Comparison of ENCODE assay signal across 16 cellular contexts in the genomic region with DNA sequence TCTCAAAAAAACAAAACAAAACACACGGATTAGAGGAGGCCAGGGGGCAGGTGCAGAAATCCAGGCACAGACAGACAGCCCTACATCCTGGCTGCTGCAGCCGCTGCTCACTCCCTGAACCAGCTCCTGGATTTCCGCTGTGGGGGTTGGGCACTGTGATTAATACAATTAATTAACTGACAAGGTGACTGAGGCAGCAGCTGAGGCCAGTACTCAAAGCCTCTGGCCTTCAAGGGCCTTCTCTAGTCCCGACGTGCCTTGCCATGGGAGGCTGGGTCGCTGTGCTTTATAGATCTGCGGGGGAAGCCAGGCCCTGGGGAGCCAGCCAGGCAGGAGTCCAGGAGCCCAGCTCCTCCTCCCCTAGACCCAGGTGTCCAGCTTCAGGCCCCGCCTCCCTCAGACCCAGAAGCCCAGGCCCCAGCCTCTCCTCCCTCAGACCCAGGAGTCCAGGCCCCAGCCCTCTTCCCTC. TPM values are rescaled to one million over a fixed set of nuclear protein-coding genes. Genes with fewer than 3 reads are reported as not detected.
DNase-seq lines count a peak whose midpoint lies in the region; ATAC-seq and TF ChIP-seq lines count a peak whose summit lies in the region.
"Had no signal": no experiment of that assay in that cellular context is flagged by ENCODE, and none has a peak within 500 bp of the region (broad histone marks: within the 10 kb centered on the region; RNA-seq: fewer than 3 reads in every experiment).

No MANE protein-coding gene starts in this region.

- H4K8ac ChIP-seq in trophoblast cell (ENCODE audit: low read depth, low read length) = no peak overlapping the region

- TF ChIP-seq CTCF in GM23338 (conservative IDR thresholded peaks at IDR 0.05; ENCODE audit: low read depth in 2 of 2) (no peak), RWPE1 (conservative IDR thresholded peaks at IDR 0.05; ENCODE audit: low read depth) (no peak), right atrium auricular region (IDR thresholded peaks at IDR 0.05) (no peak)

- no peak overlapping the region for H2BK5ac ChIP-seq in trophoblast cell (ENCODE audit: low read depth, low read length, poor library complexity)

- H3K9ac ChIP-seq in trophoblast cell (ENCODE audit: low read length) = no peak overlapping the region

- POLR2A ChIA-PET in RWPE1 (lab: Yijun Ruan, JAX; ENCODE audit: low non-redundant PET) = no interaction called here

- no peak overlapping the region for H2BK12ac ChIP-seq in trophoblast cell (ENCODE audit: low read length)

- peaks cover 26% of the 10 kb centered on the region for H3K4me1 Mint-ChIP-seq in GM23338

- peaks cover 40% of the 10 kb centered on the region for H3K79me1 ChIP-seq in trophoblast cell (ENCODE audit: low read length)

- peak overlapping the region; percentile 96; the same call in 1 of the 3 replicates for H3K4me3 Mint-ChIP-seq in GM23338
- H3K4me3 Mint-ChIP-seq: activated B cell treated with CpG ODN at 0.5 μM for 24 hours had no signal

- no peak for ATAC-seq in GM23338
- ATAC-seq in GM18868 (IDR thresholded peaks at IDR 0.05; ENCODE audit: unreplicated experiment) = no peak
- ATAC-seq: PC-3 had no signal

- H3K27me3 Mint-ChIP-seq in GM23338 (ENCODE audit: insufficient read depth, low read depth, poor library complexity) = peaks cover 36% of the 10 kb centered on the region

- no peak overlapping the region for H4K12ac ChIP-seq in trophoblast cell (ENCODE audit: low read depth, low read length)

- peak overlapping the region; percentile 27 for H2AK5ac ChIP-seq in trophoblast cell (ENCODE audit: low read length)

- no CpG with 5 or more reads among the region's 8 CpGs for WGBS in trophoblast cell (ENCODE audit: extremely low coverage, insufficient coverage, insufficient read length)

- H3K36me3 Mint-ChIP-seq in GM23338 (ENCODE audit: low read depth) = peaks cover 30% of the 10 kb centered on the region

- H3K23ac ChIP-seq in trophoblast cell (ENCODE audit: low read length) = no peak overlapping the region

- H3K27ac ChIP-seq in GM23338 (ENCODE audit: low read depth) = no peak overlapping the region
- peak overlapping the region; percentile 82 for H3K27ac ChIP-seq in RWPE1
- peak overlapping the region; percentile 96 to 99 for H3K27ac ChIP-seq in right atrium auricular region
- H3K27ac ChIP-seq in trophoblast cell (ENCODE audit: low read depth, low read length) = peak overlapping the region; percentile 5

- H3K4me2 ChIP-seq in GM23338 = 0 out of 2 replicates have a peak overlapping the region, but pooled peaks have one; percentile 100
- no peak overlapping the region for H3K4me2 ChIP-seq in trophoblast cell (ENCODE audit: low read length)

- H4K20me1 ChIP-seq in GM23338 (replicated peaks; ENCODE audit: insufficient read depth) = peaks cover 53% of the 10 kb centered on the region

- no peaks in the 10 kb centered on the region; the same call in 1 of the 3 replicates for H3K9me3 Mint-ChIP-seq in GM23338
- H3K9me3 Mint-ChIP-seq: activated B cell treated with CpG ODN at 0.5 μM for 24 hours had no signal

- H3K18ac ChIP-seq in trophoblast cell (ENCODE audit: low read length) = no peak overlapping the region

- DNase-seq in GM23338 (ENCODE audit: low spot score) (no peak), RWPE1 (ENCODE audit: low spot score) (no peak), right atrium auricular region (ENCODE audit: low spot score) (no peak), trophoblast cell (no peak), AML-193 (lab: John Stamatoyannopoulos, UW) (no peak), DMS 273 treated with DMSO at 0.1 percent for 48 hours (lab: John Stamatoyannopoulos, UW) (no peak), NCI-H2029 (lab: John Stamatoyannopoulos, UW) (no peak)
- DNase-seq: activated B cell treated with CpG ODN at 0.5 μM for 24 hours; activated CD8-positive, alpha-beta memory T cell treated with anti-CD3 and anti-CD28 coated beads for 24 hours; amniotic stem cell; DMS153; NCI-H1694; stimulated activated CD4-positive, alpha-beta T cell treated with anti-CD3 and anti-CD28 coated beads, Interleukin-15, amount 100 ng/mL, for 24 hours had no signal

- peak overlapping the region; percentile 97 for H3K4ac ChIP-seq in trophoblast cell (ENCODE audit: low read depth, low read length)

- no peak overlapping the region for H4K91ac ChIP-seq in trophoblast cell (ENCODE audit: low read depth, low read length)

- H2BK120ac ChIP-seq in trophoblast cell (ENCODE audit: insufficient read depth, low read length, poor library complexity) = no peak overlapping the region

- no peak overlapping the region for H3K27ac Mint-ChIP-seq in GM23338
- H3K27ac Mint-ChIP-seq: activated B cell treated with CpG ODN at 0.5 μM for 24 hours had no signal

- no peak overlapping the region for H2AFZ ChIP-seq in GM23338
- no peak overlapping the region for H2AFZ ChIP-seq in trophoblast cell (ENCODE audit: insufficient read depth, low read length, poor library complexity)

- no peak overlapping the region for H3K14ac ChIP-seq in trophoblast cell (ENCODE audit: low read length)

- peaks cover 27% of the 10 kb centered on the region; the same call in 1 of the 2 replicates for H3F3A ChIP-seq in GM23338 (replicated peaks; ENCODE audit: low read depth)

- H3K36me3 ChIP-seq in GM23338 (ENCODE audit: insufficient read depth) (no peaks in the 10 kb centered on the region), right atrium auricular region (no peaks in the 10 kb centered on the region), trophoblast cell (ENCODE audit: control insufficient read depth in 1 of 2, insufficient read depth in 2 of 2, low read length in 2 of 2) (peaks cover 19 to 20% of the 10 kb centered on the region in 2 experiments)
- H3K36me3 ChIP-seq: prostate gland had no signal

- H3K4me1 ChIP-seq in GM23338 (ENCODE audit: insufficient read depth) (peaks cover 22% of the 10 kb centered on the region), right atrium auricular region (peaks cover 0 to 44% of the 10 kb centered on the region in 2 donors), trophoblast cell (ENCODE audit: control insufficient read depth in 1 of 2, insufficient read depth in 2 of 2, low read length in 2 of 2) (peaks cover 21 to 34% of the 10 kb centered on the region in 2 experiments)

- H3K4me3 ChIP-seq in GM23338 (no peak overlapping the region), right atrium auricular region (no peak overlapping the region), trophoblast cell (ENCODE audit: low read depth, low read length) (no peak overlapping the region)
- H3K4me3 ChIP-seq: prostate gland had no signal

- H3K79me2 ChIP-seq in GM23338 (replicated peaks; ENCODE audit: insufficient read depth) (peaks cover 94% of the 10 kb centered on the region), trophoblast cell (ENCODE audit: control insufficient read depth, insufficient read depth, low read length, poor library complexity) (peaks cover 67% of the 10 kb centered on the region)

- CTCF ChIA-PET in RWPE1 (lab: Yijun Ruan, JAX) = no interaction called here

- no peaks in the 10 kb centered on the region for H3K27me3 ChIP-seq in GM23338 (ENCODE audit: insufficient read depth)
- no peaks in the 10 kb centered on the region for H3K27me3 ChIP-seq in right atrium auricular region
- no peaks in the 10 kb centered on the region for H3K27me3 ChIP-seq in trophoblast cell (ENCODE audit: insufficient read depth, low read length)

- no peaks in the 10 kb centered on the region for H3K9me3 ChIP-seq in right atrium auricular region
- peaks cover under 1% of the 10 kb centered on the region for H3K9me3 ChIP-seq in trophoblast cell (ENCODE audit: insufficient read depth, low read depth, low read length)
- H3K9me3 ChIP-seq: prostate gland had no signal

- no peaks in the 10 kb centered on the region for H3K9me2 ChIP-seq in GM23338 (ENCODE audit: insufficient read depth)

TF ChIP-seq in GM23338, 12 proteins besides CTCF, POLR2A, EP300 and RAD21:
- TF ChIP-seq STAT1 (IDR thresholded peaks at IDR 0.05; ENCODE audit: unreplicated experiment) = no peak
- TF ChIP-seq, protein P1, sequence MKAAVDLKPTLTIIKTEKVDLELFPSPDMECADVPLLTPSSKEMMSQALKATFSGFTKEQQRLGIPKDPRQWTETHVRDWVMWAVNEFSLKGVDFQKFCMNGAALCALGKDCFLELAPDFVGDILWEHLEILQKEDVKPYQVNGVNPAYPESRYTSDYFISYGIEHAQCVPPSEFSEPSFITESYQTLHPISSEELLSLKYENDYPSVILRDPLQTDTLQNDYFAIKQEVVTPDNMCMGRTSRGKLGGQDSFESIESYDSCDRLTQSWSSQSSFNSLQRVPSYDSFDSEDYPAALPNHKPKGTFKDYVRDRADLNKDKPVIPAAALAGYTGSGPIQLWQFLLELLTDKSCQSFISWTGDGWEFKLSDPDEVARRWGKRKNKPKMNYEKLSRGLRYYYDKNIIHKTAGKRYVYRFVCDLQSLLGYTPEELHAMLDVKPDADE (IDR thresholded peaks at IDR 0.05) = no peak

RNA-seq across cellular contexts. Expression of a gene that starts 4.6 kb away (rescaled TPM):
- 230 and 235 TPM in 2 replicates for total RNA-seq in GM23338 (2014; rRNA removed; shearing (Covaris generic))
- 109 and 113 TPM in 2 replicates for polyA plus RNA-seq in GM23338 (2016; fragmentation: Nextera tagmentation; extraction: Ambion mirVana)
- total RNA-seq in right atrium auricular region = 10 to 100 TPM; 65.1 to 95.7 TPM
- 281 and 282 TPM in 2 replicates for polyA plus RNA-seq in trophoblast cell (2013)

RNA-seq across cellular contexts. Expression of a gene that starts 40.4 kb away (rescaled TPM):
- total RNA-seq in GM23338 (2014; rRNA removed; shearing (Covaris generic)) = 233 and 273 TPM in 2 replicates
- 135 and 142 TPM in 2 replicates for polyA plus RNA-seq in GM23338 (2016; fragmentation: Nextera tagmentation; extraction: Ambion mirVana)
- total RNA-seq in right atrium auricular region = 10 to 100 TPM; 33.7 to 39.0 TPM
- polyA plus RNA-seq in trophoblast cell (2013) = 49.1 and 50.5 TPM in 2 replicates

RNA-seq across cellular contexts. Expression of a gene that starts 41.8 kb away (rescaled TPM):
- total RNA-seq in GM23338 (2014; rRNA removed; shearing (Covaris generic)) = 80.5 and 100 TPM in 2 replicates
- 33.3 and 36.9 TPM in 2 replicates for polyA plus RNA-seq in GM23338 (2016; fragmentation: Nextera tagmentation; extraction: Ambion mirVana)
- total RNA-seq in right atrium auricular region = 100 to 1,000 TPM in 1 of 2 donors, 10 to 100 TPM in 1; 82.1 to 102 TPM
- polyA plus RNA-seq in trophoblast cell (2013) = 33.0 and 36.2 TPM in 2 replicates
- total RNA-seq: activated B cell treated with CpG ODN at 0.5 μM for 24 hours had no signal

RNA-seq across cellular contexts. Expression of a gene that starts 54.9 kb away (rescaled TPM):
- 1,391 and 1,438 TPM in 2 replicates for total RNA-seq in GM23338 (2014; rRNA removed; shearing (Covaris generic))
- polyA plus RNA-seq in GM23338 (2016; fragmentation: Nextera tagmentation; extraction: Ambion mirVana) = 1,133 and 1,232 TPM in 2 replicates
- 100 to 1,000 TPM in 1 of 2 donors, 10 to 100 TPM in 1; 85.3 to 403 TPM for total RNA-seq in right atrium auricular region
- polyA plus RNA-seq in trophoblast cell (2013) = 836 and 837 TPM in 2 replicates
- total RNA-seq: activated B cell treated with CpG ODN at 0.5 μM for 24 hours had no signal
